17 cellular contexts compared by ENCODE assay signal in genomic region chr19:20103091-20103501, GRCh38.
"Had no signal": no experiment of that assay in that cellular context is flagged by ENCODE, and none has a peak within 500 bp of the region (broad histone marks: within the 10 kb centered on the region; RNA-seq: fewer than 3 reads in every experiment).

No MANE protein-coding gene starts in this region.

- H3K4me2 ChIP-seq: neural progenitor cell had no signal

- H3K27me3 Mint-ChIP-seq: activated naive CD8-positive, alpha-beta T cell; naive B cell; stimulated activated memory B cell treated with anti-CD40 and anti-IgM and Interleukin-4, amounts not matched to agents 10 μg/mL and 1 μg/mL and 100 μg/mL, for 72 hours had no signal

- DNase-seq: activated CD4-positive, alpha-beta T cell treated with anti-CD3 and anti-CD28 coated beads for 1 hour; activated CD4-positive, alpha-beta T cell treated with anti-CD3 and anti-CD28 coated beads, Interleukin-2, amount 50 U/mL, for 48 hours; activated gamma-delta T cell treated with Interleukin-2 at 50 U/mL for 16 hours; activated T-cell treated with anti-CD3 and anti-CD28 coated beads for 4 hours; dermis blood vessel endothelial cell; erythroblast; naive B cell; right lobe of liver; stimulated activated CD4-positive, alpha-beta T cell treated with anti-CD3 and anti-CD28 coated beads, Interleukin-4, amount 100 ng/mL, for 4 hours; testis; upper lobe of right lung had no signal

- H3K36me3 ChIP-seq: right lobe of liver, upper lobe of right lung had no signal

- H2AFZ ChIP-seq: neural progenitor cell had no signal

- H3K27ac Mint-ChIP-seq: activated naive CD8-positive, alpha-beta T cell; activated T-helper 1 cell treated with anti-CD3 and anti-CD28 coated beads, Interleukin-12 subunit alpha, Interleukin-12 subunit beta, Interleukin-2, Interleukin-4 antibody, amounts not matched to agents 30 ng/mL and 10 ng/mL and 1 ng/mL, durations not matched to agents 14 hours and 24 hours and 36 hours; neural progenitor cell; stimulated activated memory B cell treated with anti-CD40 and anti-IgM and Interleukin-4, amounts not matched to agents 10 μg/mL and 1 μg/mL and 100 μg/mL, for 72 hours; T-helper 1 cell treated with Interleukin-12 subunit alpha and Interleukin-12 subunit beta and Interleukin-4 antibody, amounts not matched to agents 30 μg/mL and 1 μg/mL, for 36 hours had no signal

- H3K4me3 ChIP-seq: cardiac muscle cell, neural progenitor cell, right lobe of liver, testis, upper lobe of right lung had no signal

- H3K4me3 Mint-ChIP-seq: activated naive CD8-positive, alpha-beta T cell; activated T-helper 1 cell treated with anti-CD3 and anti-CD28 coated beads, Interleukin-12 subunit alpha, Interleukin-12 subunit beta, Interleukin-2, Interleukin-4 antibody, amounts not matched to agents 30 ng/mL and 10 ng/mL and 1 ng/mL, durations not matched to agents 14 hours and 24 hours and 36 hours; naive B cell; neural progenitor cell; stimulated activated memory B cell treated with anti-CD40 and anti-IgM and Interleukin-4, amounts not matched to agents 10 μg/mL and 1 μg/mL and 100 μg/mL, for 72 hours; T-helper 1 cell treated with Interleukin-12 subunit alpha and Interleukin-12 subunit beta and Interleukin-4 antibody, amounts not matched to agents 30 μg/mL and 1 μg/mL, for 36 hours had no signal

- H3K9me3 ChIP-seq: testis had no signal

- H3K9ac ChIP-seq: neural progenitor cell had no signal

- H3K27me3 ChIP-seq: cardiac muscle cell, neural progenitor cell, right lobe of liver, testis, upper lobe of right lung had no signal

- ATAC-seq: right lobe of liver; stimulated activated memory B cell treated with anti-CD40 and anti-IgM and Interleukin-4, amounts not matched to agents 10 μg/mL and 1 μg/mL and 100 μg/mL, for 72 hours; upper lobe of right lung had no signal

- H3K27ac ChIP-seq: cardiac muscle cell, neural progenitor cell, right lobe of liver, testis, upper lobe of right lung had no signal

- H3K4me1 ChIP-seq: neural progenitor cell, right lobe of liver, testis, upper lobe of right lung had no signal

- H3K4me1 Mint-ChIP-seq: naive B cell; neural progenitor cell; stimulated activated memory B cell treated with anti-CD40 and anti-IgM and Interleukin-4, amounts not matched to agents 10 μg/mL and 1 μg/mL and 100 μg/mL, for 72 hours had no signal
